In the genomic region with DNA sequence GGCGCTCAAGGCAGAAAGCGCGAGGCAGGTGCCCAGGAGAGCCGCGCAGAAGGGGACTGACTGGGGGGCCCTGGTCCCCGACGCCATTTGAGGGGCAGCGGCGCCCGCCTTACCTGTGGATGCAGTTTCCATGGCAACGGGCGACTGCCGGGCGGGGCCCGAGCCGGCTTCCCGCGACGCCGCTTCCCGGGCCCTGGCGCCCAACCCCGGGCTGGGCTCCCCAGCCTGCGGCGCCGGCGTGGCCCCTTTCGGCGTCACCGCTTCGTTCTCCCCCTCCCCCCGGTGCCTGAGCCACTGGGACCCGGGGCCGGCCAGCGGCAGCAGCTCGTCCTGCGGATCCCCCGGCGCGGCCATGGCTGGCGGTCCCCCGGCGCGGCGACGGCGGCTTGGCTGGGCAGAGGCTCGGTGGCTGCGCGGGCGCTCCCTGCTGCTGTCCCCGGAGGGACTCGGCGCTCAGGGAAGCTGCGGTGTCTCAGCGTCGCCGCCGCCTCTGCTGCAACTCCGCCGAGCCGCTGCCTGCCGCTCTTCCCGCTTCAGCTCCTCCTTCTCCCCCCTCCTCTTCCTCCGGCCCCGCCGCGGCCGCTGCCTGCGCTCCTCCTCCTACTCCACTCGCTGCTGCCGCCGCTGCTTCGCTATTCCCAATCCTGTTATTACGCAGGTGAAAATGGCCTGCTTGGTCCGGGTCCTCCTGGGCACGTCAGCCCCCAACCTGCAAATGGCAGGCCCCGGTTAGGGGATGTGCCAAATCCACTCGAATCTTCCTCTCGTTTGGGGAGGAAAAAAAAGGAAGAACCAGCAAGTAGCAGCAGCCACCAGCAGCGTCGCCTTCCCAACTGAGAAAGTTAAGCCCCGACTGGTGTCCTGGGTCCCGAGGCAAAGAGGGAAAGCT, we compare ENCODE assay signal across 8 cellular contexts. TPM values are rescaled to one million over a fixed set of nuclear protein-coding genes. Genes with fewer than 3 reads are reported as not detected.
DNase-seq lines count a peak whose midpoint lies in the region; ATAC-seq and TF ChIP-seq lines count a peak whose summit lies in the region.

A gene with protein sequence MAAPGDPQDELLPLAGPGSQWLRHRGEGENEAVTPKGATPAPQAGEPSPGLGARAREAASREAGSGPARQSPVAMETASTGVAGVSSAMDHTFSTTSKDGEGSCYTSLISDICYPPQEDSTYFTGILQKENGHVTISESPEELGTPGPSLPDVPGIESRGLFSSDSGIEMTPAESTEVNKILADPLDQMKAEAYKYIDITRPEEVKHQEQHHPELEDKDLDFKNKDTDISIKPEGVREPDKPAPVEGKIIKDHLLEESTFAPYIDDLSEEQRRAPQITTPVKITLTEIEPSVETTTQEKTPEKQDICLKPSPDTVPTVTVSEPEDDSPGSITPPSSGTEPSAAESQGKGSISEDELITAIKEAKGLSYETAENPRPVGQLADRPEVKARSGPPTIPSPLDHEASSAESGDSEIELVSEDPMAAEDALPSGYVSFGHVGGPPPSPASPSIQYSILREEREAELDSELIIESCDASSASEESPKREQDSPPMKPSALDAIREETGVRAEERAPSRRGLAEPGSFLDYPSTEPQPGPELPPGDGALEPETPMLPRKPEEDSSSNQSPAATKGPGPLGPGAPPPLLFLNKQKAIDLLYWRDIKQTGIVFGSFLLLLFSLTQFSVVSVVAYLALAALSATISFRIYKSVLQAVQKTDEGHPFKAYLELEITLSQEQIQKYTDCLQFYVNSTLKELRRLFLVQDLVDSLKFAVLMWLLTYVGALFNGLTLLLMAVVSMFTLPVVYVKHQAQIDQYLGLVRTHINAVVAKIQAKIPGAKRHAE (minus strand): TSS at position 500 of the 889 bp plus-strand sequence. CDS start 146 bp downstream, at position 354.

- no peak for ATAC-seq in CD4-positive, alpha-beta T cell (ENCODE audit: poor library complexity)
- ATAC-seq in GM19438 (IDR thresholded peaks at IDR 0.05; ENCODE audit: low read depth, unreplicated experiment) (peak; percentile 65), PC-3 (peak; percentile 96)

- H3K27ac ChIP-seq in CD4-positive, alpha-beta T cell (ENCODE audit: low read depth, low read length) = no peak within 1 kb of the TSS
- H3K27ac ChIP-seq in PC-3 (ENCODE audit: low read length) (no peak within 1 kb of the TSS), iPS-18a (ENCODE audit: low read length) (no peak within 1 kb of the TSS)

- CTCF ChIA-PET in CD4-positive, alpha-beta T cell (lab: Charles Lee) = no interaction called here
- CTCF ChIA-PET in PC-3 (lab: Charles Lee) = interaction anchor here (0.5 to 0.7 kb wide), 3 partner anchors 31 to 751 kb away, joined by 3 to 4 read pairs (median 3); no protein-coding TSS in a partner anchor

- no peaks in the 10 kb centered on the region for H3K9me2 ChIP-seq in PC-3 (replicated peaks; ENCODE audit: low read length)

- POLR2A ChIA-PET in CD4-positive, alpha-beta T cell (lab: Charles Lee) = no interaction called here
- POLR2A ChIA-PET in PC-3 (lab: Charles Lee; ENCODE audit: unreplicated experiment) = no interaction called here

- H3K9ac ChIP-seq in PC-3 (ENCODE audit: low read length) (no peak within 1 kb of the TSS), iPS-18a (ENCODE audit: low read length) (no peak within 1 kb of the TSS)

- peak within 1 kb of the TSS; percentile 90 for H2AFZ ChIP-seq in PC-3 (ENCODE audit: low read length)

- no peaks in the 10 kb centered on the region for H4K20me1 ChIP-seq in PC-3 (ENCODE audit: low read length)

- intact Hi-C loops in CD4-positive, alpha-beta T cell (cut with DNase I, micrococcal nuclease) = no loop called here
- intact Hi-C loops in PC-3 (cut with micrococcal nuclease) = no loop called here

- peaks cover 75% of the 10 kb centered on the region for H3K27me3 Mint-ChIP-seq in CD4-positive, alpha-beta T cell
- H3K27me3 Mint-ChIP-seq in brain = peaks cover 27% of the 10 kb centered on the region

- no peaks in the 10 kb centered on the region for H3K79me2 ChIP-seq in PC-3 (ENCODE audit: low read length)

- H3K9me3 Mint-ChIP-seq in CD4-positive, alpha-beta T cell = peaks cover 1% of the 10 kb centered on the region
- H3K9me3 Mint-ChIP-seq in brain = peaks cover 0 to 6% (median 2%) of the 10 kb centered on the region in 5 experiments

- H3K4me2 ChIP-seq in PC-3 (ENCODE audit: low read length) = peak within 1 kb of the TSS; percentile 93

- no peak within 1 kb of the TSS for H3K27ac Mint-ChIP-seq in CD4-positive, alpha-beta T cell
- H3K27ac Mint-ChIP-seq in brain = peak within 1 kb of the TSS; percentile 63 to 99 (median 88)

- no TSS peak for BruUV-seq in PC-3 (replicated peaks; lab: Mats Ljungman, UMichigan)

- H3K4me1 ChIP-seq in PC-3 (ENCODE audit: insufficient read depth, low read length) = peaks cover 13% of the 10 kb centered on the region
- peaks cover 5% of the 10 kb centered on the region for H3K4me1 ChIP-seq in iPS-18a (ENCODE audit: control insufficient read depth, low read depth, low read length)

- H3K4me3 ChIP-seq in Jurkat, Clone E6-1 (ENCODE audit: low read length) = peak within 1 kb of the TSS; percentile 47
- H3K4me3 ChIP-seq in PC-3 (ENCODE audit: low read length) = peak within 1 kb of the TSS; percentile 69
- peak within 1 kb of the TSS; percentile 71 for H3K4me3 ChIP-seq in iPS-18a (ENCODE audit: low read length)

- peak in 1 of 10 experiments; percentile 1 for DNase-seq in CD4-positive, alpha-beta T cell
- no peak for DNase-seq in Jurkat, Clone E6-1 (ENCODE audit: low read depth, low spot score)
- DNase-seq in PC-3 (peak; percentile 81), retina (peak; percentile 92), NK-92 (lab: John Stamatoyannopoulos, UW; ENCODE audit: unreplicated experiment) (no peak)

- peaks cover 54% of the 10 kb centered on the region for H3K27me3 ChIP-seq in CD4-positive, alpha-beta T cell (ENCODE audit: control insufficient read depth, insufficient read depth, low read length)
- H3K27me3 ChIP-seq in PC-3 (ENCODE audit: low read length) (peaks cover 89% of the 10 kb centered on the region), iPS-18a (ENCODE audit: control insufficient read depth, insufficient read depth, low read length) (peaks cover 53% of the 10 kb centered on the region)

- no peaks in the 10 kb centered on the region for H3K36me3 Mint-ChIP-seq in CD4-positive, alpha-beta T cell (ENCODE audit: low read depth)
- no peaks in the 10 kb centered on the region for H3K36me3 Mint-ChIP-seq in brain

- no peak for TF ChIP-seq CTCF in CD4-positive, alpha-beta T cell (IDR thresholded peaks at IDR 0.05)
- TF ChIP-seq CTCF in PC-3 (conservative IDR thresholded peaks at IDR 0.05; ENCODE audit: low read depth, low read length) (0 out of 2 replicates have a peak, but pooled peaks have one; percentile 19), brain (conservative IDR thresholded peaks at IDR 0.05) (no peak)

- no peaks in the 10 kb centered on the region for H3K9me3 ChIP-seq in CD4-positive, alpha-beta T cell (ENCODE audit: control insufficient read depth, low read length)
- H3K9me3 ChIP-seq in PC-3 (ENCODE audit: low read length) (no peaks in the 10 kb centered on the region), iPS-18a (ENCODE audit: control insufficient read depth, low read depth, low read length) (no peaks in the 10 kb centered on the region)

- H3F3A ChIP-seq in PC-3 (ENCODE audit: low read length, unreplicated experiment) = no peaks in the 10 kb centered on the region

- H3K4me3 Mint-ChIP-seq in CD4-positive, alpha-beta T cell = peak within 1 kb of the TSS; percentile 65
- peak within 1 kb of the TSS; percentile 94 to 100 (median 98) for H3K4me3 Mint-ChIP-seq in brain

- no peaks in the 10 kb centered on the region for H3K4me1 Mint-ChIP-seq in CD4-positive, alpha-beta T cell (ENCODE audit: low read depth)
- peaks cover 19% of the 10 kb centered on the region for H3K4me1 Mint-ChIP-seq in brain

- H3K36me3 ChIP-seq in PC-3 (ENCODE audit: low read depth, low read length) (no peaks in the 10 kb centered on the region), iPS-18a (ENCODE audit: control insufficient read depth, low read depth, low read length) (no peaks in the 10 kb centered on the region)

RNA-seq across cellular contexts. Expression of the gene that starts here (rescaled TPM):
- total RNA-seq in CD4-positive, alpha-beta T cell = under 1 TPM in 1 of 2 experiments, not detected in 1; 0.14 TPM
- 0.44 TPM for polyA plus RNA-seq in Jurkat, Clone E6-1 (2012; ENCODE audit: insufficient read depth, insufficient read length)
- 0.40 TPM in 1 of 2 replicates, not detected in the other for total RNA-seq in PC-3 (2014; rRNA removed)
- 674 TPM for polyA plus RNA-seq in brain (ENCODE audit: insufficient read depth, low read depth, low replicate concordance)

Comparison
In these comparisons a context has a peak if more than half of its experiments do, and no peak if none do; other contexts are left out.
1. Peak in DNase-seq, ATAC-seq, H3K4me3 ChIP-seq and H3K4me2 ChIP-seq in PC-3; RNA of the gene not detected or under 1 TPM.